In genomic region chr1:65958561-65959350, GRCh38 we compare ENCODE assay signal across 8 cellular contexts.
DNase-seq lines count a peak whose midpoint lies in the region; ATAC-seq and TF ChIP-seq lines count a peak whose summit lies in the region.

No MANE protein-coding gene starts in this region.

- ATAC-seq in GM21447 (IDR thresholded peaks at IDR 0.05; ENCODE audit: unreplicated experiment) (peak; percentile 64), HG03280 (IDR thresholded peaks at IDR 0.05; ENCODE audit: unreplicated experiment) (no peak)
- peak; percentile 80 for ATAC-seq in naive thymus-derived CD4-positive, alpha-beta T cell

- no peaks in the 10 kb centered on the region for H3K27me3 ChIP-seq in Loucy (ENCODE audit: insufficient read depth, low read length, poor library complexity, severe bottlenecking)
- no peaks in the 10 kb centered on the region for H3K27me3 ChIP-seq in SK-N-SH (ENCODE audit: insufficient read depth)
- H3K27me3 ChIP-seq in naive thymus-derived CD4-positive, alpha-beta T cell (ENCODE audit: control insufficient read depth in 2 of 2, insufficient read depth in 2 of 2, low read length in 2 of 2): no peaks in the 10 kb centered on the region

- intact Hi-C loops in activated CD4-positive, alpha-beta memory T cell treated with anti-CD3 and anti-CD28 coated beads for 36 hours (cut with micrococcal nuclease): loop anchor here (1.0 to 10.0 kb wide), 6 partner anchors 241 to 769 kb away; no protein-coding TSS in a partner anchor
- intact Hi-C loops in naive thymus-derived CD4-positive, alpha-beta T cell (cut with micrococcal nuclease): loop anchor here (1.0 to 10.0 kb wide), 12 partner anchors 284 to 809 kb away; no protein-coding TSS in a partner anchor

- WGBS in SK-N-SH (ENCODE audit: low lambda C conversion rate): 67% methylated on average over 12 of the region's 12 CpGs

- CTCF ChIA-PET in activated CD4-positive, alpha-beta memory T cell treated with anti-CD3 and anti-CD28 coated beads for 36 hours (lab: Charles Lee): interaction anchor here (0.6 to 8.1 kb wide), 18 partner anchors 9 to 800 kb away, joined by 3 to 208 read pairs (median 6); no protein-coding TSS in a partner anchor
- CTCF ChIA-PET in activated CD4-positive, alpha-beta memory T cell treated with anti-CD3 and anti-CD28 coated beads, Interleukin-2, amount 10 ng/mL, durations not matched to agents 7 days and 5 days (lab: Charles Lee): interaction anchor here (1.0 to 8.5 kb wide), 14 partner anchors 11 to 545 kb away, joined by 3 to 95 read pairs (median 6); no protein-coding TSS in a partner anchor
- CTCF ChIA-PET in SK-N-SH (lab: Yijun Ruan, JAX): interaction anchor here (0.8 to 12.6 kb wide), 14 partner anchors 9 to 545 kb away, joined by 3 to 318 read pairs (median 5); no protein-coding TSS in a partner anchor
- CTCF ChIA-PET in naive thymus-derived CD4-positive, alpha-beta T cell (lab: Charles Lee): interaction anchor here (0.9 to 5.0 kb wide), 12 partner anchors 284 to 722 kb away, joined by 3 to 80 read pairs (median 8); no protein-coding TSS in a partner anchor

- H3K27me3 Mint-ChIP-seq in activated CD4-positive, alpha-beta memory T cell treated with anti-CD3 and anti-CD28 coated beads for 36 hours: peaks cover 2% of the 10 kb centered on the region
- H3K27me3 Mint-ChIP-seq in activated CD4-positive, alpha-beta memory T cell treated with anti-CD3 and anti-CD28 coated beads, Interleukin-2, amount 10 ng/mL, durations not matched to agents 7 days and 5 days: no peaks in the 10 kb centered on the region
- no peaks in the 10 kb centered on the region for H3K27me3 Mint-ChIP-seq in endothelial cell (ENCODE audit: unreplicated experiment)
- peaks cover 0 to 7% (median 3%) of the 10 kb centered on the region in 5 donors for H3K27me3 Mint-ChIP-seq in naive thymus-derived CD4-positive, alpha-beta T cell

- H2AFZ ChIP-seq in Loucy (ENCODE audit: low read length): no peak overlapping the region
- H2AFZ ChIP-seq in SK-N-SH (ENCODE audit: low read depth): no peak overlapping the region

- H4K20me1 ChIP-seq in Loucy (ENCODE audit: insufficient read depth, low read length, poor library complexity, severe bottlenecking) (no peaks in the 10 kb centered on the region), SK-N-SH (ENCODE audit: insufficient read depth) (no peaks in the 10 kb centered on the region)

- no peaks in the 10 kb centered on the region for H3K36me3 Mint-ChIP-seq in activated CD4-positive, alpha-beta memory T cell treated with anti-CD3 and anti-CD28 coated beads for 36 hours
- no peaks in the 10 kb centered on the region for H3K36me3 Mint-ChIP-seq in activated CD4-positive, alpha-beta memory T cell treated with anti-CD3 and anti-CD28 coated beads, Interleukin-2, amount 10 ng/mL, durations not matched to agents 7 days and 5 days (ENCODE audit: low read depth)
- H3K36me3 Mint-ChIP-seq in endothelial cell (ENCODE audit: low read depth, unreplicated experiment): no peaks in the 10 kb centered on the region
- no peaks in the 10 kb centered on the region for H3K36me3 Mint-ChIP-seq in naive thymus-derived CD4-positive, alpha-beta T cell

- peak; percentile 98 for TF ChIP-seq RAD21 in SK-N-SH (IDR thresholded peaks at IDR 0.05; ENCODE audit: low read length)

- no peak overlapping the region for H3K4me3 Mint-ChIP-seq in activated CD4-positive, alpha-beta memory T cell treated with anti-CD3 and anti-CD28 coated beads for 36 hours
- H3K4me3 Mint-ChIP-seq in activated CD4-positive, alpha-beta memory T cell treated with anti-CD3 and anti-CD28 coated beads, Interleukin-2, amount 10 ng/mL, durations not matched to agents 7 days and 5 days: no peak overlapping the region
- no peak overlapping the region for H3K4me3 Mint-ChIP-seq in endothelial cell (ENCODE audit: unreplicated experiment)
- no peak overlapping the region for H3K4me3 Mint-ChIP-seq in naive thymus-derived CD4-positive, alpha-beta T cell

- peak; percentile 84 for TF ChIP-seq CTCF in Loucy (conservative IDR thresholded peaks at IDR 0.05; ENCODE audit: low read length)
- TF ChIP-seq CTCF in SK-N-SH (IDR thresholded peaks at IDR 0.05): peak; percentile 82
- TF ChIP-seq CTCF in endothelial cell (IDR thresholded peaks at IDR 0.05; ENCODE audit: unreplicated experiment): peak; percentile 91

- no peaks in the 10 kb centered on the region for H3F3A ChIP-seq in Loucy (ENCODE audit: low read depth)
- peaks cover 5% of the 10 kb centered on the region for H3F3A ChIP-seq in SK-N-SH (replicated peaks; ENCODE audit: insufficient read depth)

- no peak overlapping the region for H3K27ac Mint-ChIP-seq in activated CD4-positive, alpha-beta memory T cell treated with anti-CD3 and anti-CD28 coated beads for 36 hours
- no peak overlapping the region for H3K27ac Mint-ChIP-seq in activated CD4-positive, alpha-beta memory T cell treated with anti-CD3 and anti-CD28 coated beads, Interleukin-2, amount 10 ng/mL, durations not matched to agents 7 days and 5 days
- no peak overlapping the region for H3K27ac Mint-ChIP-seq in endothelial cell (ENCODE audit: unreplicated experiment)
- H3K27ac Mint-ChIP-seq in naive thymus-derived CD4-positive, alpha-beta T cell: no peak overlapping the region

- H3K9ac ChIP-seq in Loucy (ENCODE audit: low read depth, low read length, poor library complexity, severe bottlenecking) (no peak overlapping the region), SK-N-SH (no peak overlapping the region)

- no peak for TF ChIP-seq EP300 in SK-N-SH (IDR thresholded peaks at IDR 0.05; ENCODE audit: borderline replicate concordance in 1 of 2, low read depth in 1 of 2, low read length in 1 of 2)

- H3K4me3 ChIP-seq in Loucy (ENCODE audit: low read length, poor library complexity, severe bottlenecking) (no peak overlapping the region), SK-N-SH (ENCODE audit: low read depth in 2 of 2, low read length in 1 of 2) (no peak overlapping the region)
- H3K4me3 ChIP-seq in naive thymus-derived CD4-positive, alpha-beta T cell (ENCODE audit: low read length): no peak overlapping the region

- H3K9me3 ChIP-seq in Loucy (ENCODE audit: insufficient read depth, low read depth, low read length) (no peaks in the 10 kb centered on the region), SK-N-SH (no peaks in the 10 kb centered on the region)
- H3K9me3 ChIP-seq in naive thymus-derived CD4-positive, alpha-beta T cell (ENCODE audit: control insufficient read depth in 2 of 3, low read length in 3 of 3): no peaks in the 10 kb centered on the region

- no peaks in the 10 kb centered on the region for H3K9me2 ChIP-seq in Loucy (replicated peaks; ENCODE audit: low read depth, low read length)
- H3K9me2 ChIP-seq in SK-N-SH: no peaks in the 10 kb centered on the region

- H3K4me1 ChIP-seq in Loucy (ENCODE audit: insufficient read depth, low read length, poor library complexity, severe bottlenecking): peaks cover 23% of the 10 kb centered on the region
- H3K4me1 ChIP-seq in SK-N-SH (ENCODE audit: control insufficient read depth in 1 of 2, insufficient read depth in 2 of 2, low read depth in 1 of 2, low read length in 1 of 2): peaks cover 0 to 8% of the 10 kb centered on the region in 2 experiments; a peak in 1 of 4 replicates
- H3K4me1 ChIP-seq in naive thymus-derived CD4-positive, alpha-beta T cell (ENCODE audit: control insufficient read depth in 2 of 2, insufficient read depth in 2 of 2, low read length in 2 of 2): no peaks in the 10 kb centered on the region

- H3K4me1 Mint-ChIP-seq in activated CD4-positive, alpha-beta memory T cell treated with anti-CD3 and anti-CD28 coated beads for 36 hours (ENCODE audit: low read depth): no peaks in the 10 kb centered on the region
- H3K4me1 Mint-ChIP-seq in activated CD4-positive, alpha-beta memory T cell treated with anti-CD3 and anti-CD28 coated beads, Interleukin-2, amount 10 ng/mL, durations not matched to agents 7 days and 5 days: peaks cover 10% of the 10 kb centered on the region
- H3K4me1 Mint-ChIP-seq in endothelial cell (ENCODE audit: unreplicated experiment): no peaks in the 10 kb centered on the region
- peaks cover 0 to 12% (median 0%) of the 10 kb centered on the region in 7 donors for H3K4me1 Mint-ChIP-seq in naive thymus-derived CD4-positive, alpha-beta T cell

- H3K36me3 ChIP-seq in Loucy (ENCODE audit: insufficient read depth, low read length) (no peaks in the 10 kb centered on the region), SK-N-SH (replicated peaks in 1 of 2; ENCODE audit: control insufficient read depth in 1 of 2, insufficient read depth in 2 of 2, low read length in 1 of 2) (no peaks in the 10 kb centered on the region)
- no peaks in the 10 kb centered on the region for H3K36me3 ChIP-seq in naive thymus-derived CD4-positive, alpha-beta T cell (ENCODE audit: control insufficient read depth in 2 of 3, insufficient read depth in 3 of 3, low read length in 3 of 3)

- 0 out of 2 replicates have a peak, but pooled peaks cover 9% of the 10 kb centered on the region for H3K79me2 ChIP-seq in Loucy (ENCODE audit: insufficient read depth, low read length)
- no peaks in the 10 kb centered on the region for H3K79me2 ChIP-seq in SK-N-SH (ENCODE audit: insufficient read depth)

- peak; percentile 13 for DNase-seq in activated CD4-positive, alpha-beta memory T cell treated with anti-CD3 and anti-CD28 coated beads for 36 hours
- DNase-seq in activated CD4-positive, alpha-beta memory T cell treated with anti-CD3 and anti-CD28 coated beads, Interleukin-2, amount 10 ng/mL, durations not matched to agents 7 days and 5 days: no peak
- DNase-seq in SK-N-SH (peak; percentile 46), endothelial cell (ENCODE audit: low spot score) (peak; percentile 33)
- peak in 7 of 9 donors; percentile 23 to 75 (median 64) for DNase-seq in naive thymus-derived CD4-positive, alpha-beta T cell

- no peak overlapping the region; a peak in 1 of 4 replicates for H3K27ac ChIP-seq in SK-N-SH (ENCODE audit: low read depth in 2 of 2, low read length in 1 of 2)
- no peak overlapping the region for H3K27ac ChIP-seq in naive thymus-derived CD4-positive, alpha-beta T cell (ENCODE audit: low read depth, low read length)

- POLR2A ChIA-PET in activated CD4-positive, alpha-beta memory T cell treated with anti-CD3 and anti-CD28 coated beads for 36 hours (lab: Charles Lee): interaction anchor here (0.5 to 0.9 kb wide), 2 partner anchors 284 to 289 kb away, joined by 3 read pairs; no protein-coding TSS in a partner anchor
- POLR2A ChIA-PET in activated CD4-positive, alpha-beta memory T cell treated with anti-CD3 and anti-CD28 coated beads, Interleukin-2, amount 10 ng/mL, durations not matched to agents 7 days and 5 days (lab: Charles Lee): no interaction called here
- POLR2A ChIA-PET in SK-N-SH (lab: Yijun Ruan, JAX): no interaction called here
- POLR2A ChIA-PET in naive thymus-derived CD4-positive, alpha-beta T cell (lab: Charles Lee): interaction anchor here (0.9 kb wide), 1 partner anchor 774 kb away, joined by 3 read pairs; no protein-coding TSS in a partner anchor

- H3K9me3 Mint-ChIP-seq in activated CD4-positive, alpha-beta memory T cell treated with anti-CD3 and anti-CD28 coated beads for 36 hours: no peaks in the 10 kb centered on the region
- no peaks in the 10 kb centered on the region for H3K9me3 Mint-ChIP-seq in activated CD4-positive, alpha-beta memory T cell treated with anti-CD3 and anti-CD28 coated beads, Interleukin-2, amount 10 ng/mL, durations not matched to agents 7 days and 5 days
- no peaks in the 10 kb centered on the region for H3K9me3 Mint-ChIP-seq in endothelial cell (ENCODE audit: unreplicated experiment)
- H3K9me3 Mint-ChIP-seq in naive thymus-derived CD4-positive, alpha-beta T cell: no peaks in the 10 kb centered on the region

- H3K4me2 ChIP-seq in Loucy (ENCODE audit: low read depth, low read length, poor library complexity, severe bottlenecking): no peak overlapping the region
- no peak overlapping the region for H3K4me2 ChIP-seq in SK-N-SH

Comparison
In these comparisons a context has a peak if more than half of its experiments do, and no peak if none do; other contexts are left out.
1. POLR2A ChIA-PET loops: an anchor here in activated CD4-positive, alpha-beta memory T cell treated with anti-CD3 and anti-CD28 coated beads for 36 hours (0.5 to 0.9 kb wide) and naive thymus-derived CD4-positive, alpha-beta T cell (0.9 kb wide); none called in activated CD4-positive, alpha-beta memory T cell treated with anti-CD3 and anti-CD28 coated beads, Interleukin-2, amount 10 ng/mL, durations not matched to agents 7 days and 5 days and SK-N-SH.